ENCODE assay signal across 12 cellular contexts in genomic region chr9:111427186-111427585, GRCh38. TPM values are rescaled to one million over a fixed set of nuclear protein-coding genes. Genes with fewer than 3 reads are reported as not detected.
DNase-seq lines count a peak whose midpoint lies in the region; ATAC-seq and TF ChIP-seq lines count a peak whose summit lies in the region.
"Had no signal": no experiment of that assay in that cellular context is flagged by ENCODE, and none has a peak within 500 bp of the region (broad histone marks: within the 10 kb centered on the region; RNA-seq: fewer than 3 reads in every experiment).

No MANE protein-coding gene starts in this region.

- peaks cover 34 to 87% of the 10 kb centered on the region in 2 donors for H3K36me3 ChIP-seq in ascending aorta

- H3K27me3 Mint-ChIP-seq in activated naive CD4-positive, alpha-beta T cell treated with anti-CD3 and anti-CD28 coated beads for 36 hours (ENCODE audit: low read depth) = no peaks in the 10 kb centered on the region

- H3K27me3 ChIP-seq in ascending aorta = no peaks in the 10 kb centered on the region
- H3K27me3 ChIP-seq: BLaER1 treated with 17β-estradiol and CSF1 and Interleukin-3, amounts not matched to agents 10 nM and 100 nM had no signal

- no peaks in the 10 kb centered on the region for H3K9me3 Mint-ChIP-seq in activated naive CD4-positive, alpha-beta T cell treated with anti-CD3 and anti-CD28 coated beads, Interleukin-2, amount 50 U/mL, for 72 hours
- no peaks in the 10 kb centered on the region for H3K9me3 Mint-ChIP-seq in activated naive CD4-positive, alpha-beta T cell treated with anti-CD3 and anti-CD28 coated beads for 36 hours

- TF ChIP-seq CTCF in epithelial cell of esophagus (IDR thresholded peaks at IDR 0.05; ENCODE audit: insufficient read depth, low read depth, low read length, missing control alignments) (no peak), ascending aorta (IDR thresholded peaks at IDR 0.05) (no peak)

- no peaks in the 10 kb centered on the region for H3K4me1 ChIP-seq in ascending aorta
- H3K4me1 ChIP-seq: parathyroid adenoma had no signal

- no peak overlapping the region for H3K4me3 ChIP-seq in epithelial cell of esophagus (ENCODE audit: low read length)
- no peak overlapping the region for H3K4me3 ChIP-seq in ascending aorta
- H3K4me3 ChIP-seq: BLaER1 treated with 17β-estradiol and CSF1 and Interleukin-3, amounts not matched to agents 10 nM and 100 nM had no signal

- no peak overlapping the region for H3K4me3 Mint-ChIP-seq in activated naive CD4-positive, alpha-beta T cell treated with anti-CD3 and anti-CD28 coated beads for 36 hours

- peaks cover 13 to 42% of the 10 kb centered on the region in 2 donors for H3K36me3 Mint-ChIP-seq in activated naive CD4-positive, alpha-beta T cell treated with anti-CD3 and anti-CD28 coated beads, Interleukin-2, amount 50 U/mL, for 72 hours
- peaks cover 49% of the 10 kb centered on the region for H3K36me3 Mint-ChIP-seq in activated naive CD4-positive, alpha-beta T cell treated with anti-CD3 and anti-CD28 coated beads for 36 hours (ENCODE audit: low read depth)

- no peaks in the 10 kb centered on the region for H3K9me3 ChIP-seq in ascending aorta
- H3K9me3 ChIP-seq: BLaER1 treated with 17β-estradiol and CSF1 and Interleukin-3, amounts not matched to agents 10 nM and 100 nM had no signal

- peak overlapping the region; percentile 24 to 44 for H3K27ac Mint-ChIP-seq in activated naive CD4-positive, alpha-beta T cell treated with anti-CD3 and anti-CD28 coated beads, Interleukin-2, amount 50 U/mL, for 72 hours
- H3K27ac Mint-ChIP-seq in activated naive CD4-positive, alpha-beta T cell treated with anti-CD3 and anti-CD28 coated beads for 36 hours = no peak overlapping the region

- CTCF ChIA-PET in activated naive CD4-positive, alpha-beta T cell treated with anti-CD3 and anti-CD28 coated beads for 36 hours (lab: Charles Lee) = interaction anchor here (0.7 kb wide), 1 partner anchor 1378 kb away, joined by 5 read pairs; no protein-coding TSS in a partner anchor

- ATAC-seq in activated naive CD4-positive, alpha-beta T cell treated with anti-CD3 and anti-CD28 coated beads, Interleukin-2, amount 50 U/mL, for 72 hours = peak; percentile 48 to 66

- peak overlapping the region in 1 of 2 donors; percentile 7 for H3K27ac ChIP-seq in ascending aorta
- H3K27ac ChIP-seq: parathyroid adenoma had no signal

- no peak for DNase-seq in activated naive CD4-positive, alpha-beta T cell treated with anti-CD3 and anti-CD28 coated beads, Interleukin-2, amount 50 U/mL, for 72 hours (ENCODE audit: low spot score in 2 of 2)
- no peak for DNase-seq in activated naive CD4-positive, alpha-beta T cell treated with anti-CD3 and anti-CD28 coated beads, Interleukin-2, amount 50 U/mL, for 16 hours
- peak; percentile 82 for DNase-seq in OCI-M1 (lab: John Stamatoyannopoulos, UW)
- peak; percentile 35 for DNase-seq in epithelial cell of esophagus (ENCODE audit: low read depth)
- DNase-seq in superior temporal gyrus (ENCODE audit: extremely low spot score) = peak; percentile 65
- DNase-seq in hippocampal formation (lab: John Stamatoyannopoulos, UW) = no peak
- no peak for DNase-seq in ascending aorta (ENCODE audit: low spot score in 2 of 2)
- DNase-seq in activated naive CD4-positive, alpha-beta T cell treated with anti-CD3 and anti-CD28 coated beads for 36 hours = no peak
- DNase-seq: activated gamma-delta T cell treated with Interleukin-2 at 50 U/mL for 16 hours, NCI-H510A treated with DMSO at 0.1 percent for 48 hours had no signal

- intact Hi-C loops in ascending aorta (cut with DNase I) = no loop called here
- intact Hi-C loops in activated naive CD4-positive, alpha-beta T cell treated with anti-CD3 and anti-CD28 coated beads for 36 hours (cut with micrococcal nuclease) = loop anchor here (5.0 kb wide), 1 partner anchor 55 kb away; the partner anchor contains the start of gene ECPAS

- peaks cover 9% of the 10 kb centered on the region for H3K4me1 Mint-ChIP-seq in activated naive CD4-positive, alpha-beta T cell treated with anti-CD3 and anti-CD28 coated beads for 36 hours (ENCODE audit: low read depth)

RNA-seq across cellular contexts. Expression of gene ECPAS, which starts 57.0 kb away (rescaled TPM):
- total RNA-seq in activated naive CD4-positive, alpha-beta T cell treated with anti-CD3 and anti-CD28 coated beads, Interleukin-2, amount 50 U/mL, for 72 hours = 10 to 100 TPM; 57.5 to 95.7 TPM
- 32.6 TPM for total RNA-seq in ascending aorta
- 10 to 100 TPM; 56.8 to 58.1 TPM for total RNA-seq in activated naive CD4-positive, alpha-beta T cell treated with anti-CD3 and anti-CD28 coated beads for 36 hours

Comparison
In these comparisons a context has a peak if more than half of its experiments do, and no peak if none do; other contexts are left out.
1. DNase-seq: peak in OCI-M1 (single experiment), epithelial cell of esophagus (single experiment) and superior temporal gyrus (single experiment); none in activated naive CD4-positive, alpha-beta T cell treated with anti-CD3 and anti-CD28 coated beads, Interleukin-2, amount 50 U/mL, for 72 hours (0 of 2), activated naive CD4-positive, alpha-beta T cell treated with anti-CD3 and anti-CD28 coated beads, Interleukin-2, amount 50 U/mL, for 16 hours (single experiment), hippocampal formation (0 of 2), ascending aorta (0 of 2) and activated naive CD4-positive, alpha-beta T cell treated with anti-CD3 and anti-CD28 coated beads for 36 hours (single experiment).